In genomic region chr11:5684627-5685362, GRCh38 we compare ENCODE assay signal across 8 cellular contexts. TPM values are rescaled to one million over a fixed set of nuclear protein-coding genes. Genes with fewer than 3 reads are reported as not detected.
A peak's percentile ranks its signal among the peaks of the same experiment; 100 is the strongest.
DNase-seq lines count a peak whose midpoint lies in the region; ATAC-seq and TF ChIP-seq lines count a peak whose summit lies in the region.

A gene with protein sequence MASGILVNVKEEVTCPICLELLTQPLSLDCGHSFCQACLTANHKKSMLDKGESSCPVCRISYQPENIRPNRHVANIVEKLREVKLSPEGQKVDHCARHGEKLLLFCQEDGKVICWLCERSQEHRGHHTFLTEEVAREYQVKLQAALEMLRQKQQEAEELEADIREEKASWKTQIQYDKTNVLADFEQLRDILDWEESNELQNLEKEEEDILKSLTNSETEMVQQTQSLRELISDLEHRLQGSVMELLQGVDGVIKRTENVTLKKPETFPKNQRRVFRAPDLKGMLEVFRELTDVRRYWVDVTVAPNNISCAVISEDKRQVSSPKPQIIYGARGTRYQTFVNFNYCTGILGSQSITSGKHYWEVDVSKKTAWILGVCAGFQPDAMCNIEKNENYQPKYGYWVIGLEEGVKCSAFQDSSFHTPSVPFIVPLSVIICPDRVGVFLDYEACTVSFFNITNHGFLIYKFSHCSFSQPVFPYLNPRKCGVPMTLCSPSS (minus strand): TSS chr11:5685074. CDS start chr11:5680177, 4,897 bp downstream.

- intact Hi-C loops in activated CD4-positive, alpha-beta memory T cell treated with anti-CD3 and anti-CD28 coated beads for 36 hours (cut with micrococcal nuclease): loop anchor here (1.0 to 10.0 kb wide), 10 partner anchors 20 to 1990 kb away; partner anchors contain the start of genes CNGA4, CYB5R2, FHIP1B and OR52N2
- intact Hi-C loops in lower lobe of right lung (cut with DNase I): no loop called here

- POLR2A ChIA-PET in activated CD4-positive, alpha-beta memory T cell treated with anti-CD3 and anti-CD28 coated beads for 36 hours (lab: Charles Lee): interaction anchor here (0.9 to 1.6 kb wide), 2 partner anchors 10 to 124 kb away, joined by 4 read pairs; partner anchors contain the start of gene OR52N2

- H3K36me3 ChIP-seq in ectodermal cell (ENCODE audit: control insufficient read depth, insufficient read depth, low read length) (no peaks in the 10 kb centered on the region), lower lobe of right lung (peaks cover 9% of the 10 kb centered on the region)

- DNase-seq in NCI-H1048 (lab: John Stamatoyannopoulos, UW) (peak; percentile 77), lower lobe of right lung (peak; percentile 88), DMS153 (lab: John Stamatoyannopoulos, UW) (no peak)
- DNase-seq in activated CD4-positive, alpha-beta memory T cell treated with anti-CD3 and anti-CD28 coated beads for 36 hours: peak; percentile 89
- peak; percentile 48 to 70 (median 70) for DNase-seq in stimulated activated CD4-positive, alpha-beta T cell treated with anti-CD3 and anti-CD28 coated beads, TNF-alpha, amount 100 ng/mL, for 4 hours (ENCODE audit: low read depth in 3 of 3)

- TF ChIP-seq CTCF in GM12873 (IDR thresholded peaks at IDR 0.05; ENCODE audit: insufficient read depth, low read depth, low read length, missing control alignments) (peak; percentile 77), lower lobe of right lung (IDR thresholded peaks at IDR 0.05) (peak; percentile 56)

- no peaks in the 10 kb centered on the region for H3K27me3 ChIP-seq in ectodermal cell (ENCODE audit: control insufficient read depth, insufficient read depth, low read length, poor library complexity, severe bottlenecking)
- no peaks in the 10 kb centered on the region for H3K27me3 ChIP-seq in lower lobe of right lung (ENCODE audit: low read depth)

- H3K4me3 ChIP-seq in ectodermal cell (ENCODE audit: insufficient read depth, low read depth, low read length) (peak within 1 kb of the TSS; percentile 38), lower lobe of right lung (peak within 1 kb of the TSS; percentile 63)

- peaks cover 35% of the 10 kb centered on the region for H3K4me1 Mint-ChIP-seq in activated CD4-positive, alpha-beta memory T cell treated with anti-CD3 and anti-CD28 coated beads for 36 hours (ENCODE audit: low read depth)

- peak within 1 kb of the TSS; percentile 92 for H3K4me3 Mint-ChIP-seq in activated CD4-positive, alpha-beta memory T cell treated with anti-CD3 and anti-CD28 coated beads for 36 hours

- H3K36me3 Mint-ChIP-seq in activated CD4-positive, alpha-beta memory T cell treated with anti-CD3 and anti-CD28 coated beads for 36 hours: peaks cover 7% of the 10 kb centered on the region

- H3K27me3 Mint-ChIP-seq in activated CD4-positive, alpha-beta memory T cell treated with anti-CD3 and anti-CD28 coated beads for 36 hours: no peaks in the 10 kb centered on the region

- CTCF ChIA-PET in activated CD4-positive, alpha-beta memory T cell treated with anti-CD3 and anti-CD28 coated beads for 36 hours (lab: Charles Lee): interaction anchor here (0.6 to 3.1 kb wide), 19 partner anchors 10 to 676 kb away, joined by 3 to 14 read pairs (median 4); no protein-coding TSS in a partner anchor

- peak within 1 kb of the TSS; percentile 97 for H3K27ac Mint-ChIP-seq in activated CD4-positive, alpha-beta memory T cell treated with anti-CD3 and anti-CD28 coated beads for 36 hours

- H3K4me1 ChIP-seq in ectodermal cell (ENCODE audit: control insufficient read depth, insufficient read depth, low read length) (peaks cover 5% of the 10 kb centered on the region), lower lobe of right lung (peaks cover 34% of the 10 kb centered on the region)

- peaks cover 3% of the 10 kb centered on the region for H3K9me3 Mint-ChIP-seq in activated CD4-positive, alpha-beta memory T cell treated with anti-CD3 and anti-CD28 coated beads for 36 hours

- H3K27ac ChIP-seq in ectodermal cell (ENCODE audit: insufficient read depth, low read depth, low read length, poor library complexity, severe bottlenecking) (peak within 1 kb of the TSS; percentile 98), lower lobe of right lung (peak within 1 kb of the TSS; percentile 88)

- ATAC-seq in HG02588 (IDR thresholded peaks at IDR 0.05; ENCODE audit: unreplicated experiment): peak; percentile 74
- peak; percentile 96 to 97 for ATAC-seq in lower lobe of right lung

- H3K9me3 ChIP-seq in ectodermal cell (ENCODE audit: control insufficient read depth, low read length) (no peaks in the 10 kb centered on the region), lower lobe of right lung (no peaks in the 10 kb centered on the region)

- WGBS in ectodermal cell, 2 experiments: 22 to 23% methylated on average over 13 of the region's 13 CpGs

RNA-seq across cellular contexts. Expression of the gene that starts here (rescaled TPM):
- total RNA-seq in activated CD4-positive, alpha-beta memory T cell treated with anti-CD3 and anti-CD28 coated beads for 36 hours: 10 to 100 TPM; 18.9 to 21.0 TPM
- 32.0 TPM for polyA plus RNA-seq in ectodermal cell (2013, experiment 1 of 4)
- 32.5 TPM for polyA plus RNA-seq in ectodermal cell (2013, experiment 2 of 4)
- 22.4 TPM for polyA plus RNA-seq in ectodermal cell (2013, experiment 3 of 4)
- polyA plus RNA-seq in ectodermal cell (2013, experiment 4 of 4): 24.3 TPM
- 37.1 TPM for total RNA-seq in lower lobe of right lung
